6 cellular contexts compared by ENCODE assay signal in genomic region chr7:100171087-100171681, GRCh38. TPM values are rescaled to one million over a fixed set of nuclear protein-coding genes. Genes with fewer than 3 reads are reported as not detected.
DNase-seq lines count a peak whose midpoint lies in the region; ATAC-seq lines count a peak whose summit lies in the region.

No MANE protein-coding gene starts in this region.

- H3K4me1 ChIP-seq in ES-I3 (ENCODE audit: insufficient read depth, low read length) (peaks cover 14% of the 10 kb centered on the region), mesodermal cell (ENCODE audit: control insufficient read depth, insufficient read depth, low read length, poor library complexity, severe bottlenecking) (peaks cover 18% of the 10 kb centered on the region)

- H3K9ac ChIP-seq in ES-I3 (ENCODE audit: low read depth, low read length): peak overlapping the region; percentile 64; the same call in 1 of the 2 replicates

- H3K9me3 ChIP-seq in ES-I3 (ENCODE audit: control insufficient read depth, insufficient read depth, low read length) (no peaks in the 10 kb centered on the region), mesodermal cell (ENCODE audit: control insufficient read depth, low read length) (no peaks in the 10 kb centered on the region)

- no peak overlapping the region for H3K27ac ChIP-seq in mesodermal cell (ENCODE audit: low read depth, low read length, severe bottlenecking)

- peak overlapping the region; percentile 25 for H3K4me3 ChIP-seq in mesodermal cell (ENCODE audit: extremely low read depth, insufficient read depth, low read length, poor library complexity, severe bottlenecking)

- peak; percentile 37 for DNase-seq in activated naive CD4-positive, alpha-beta T cell treated with anti-CD3 and anti-CD28 coated beads, Interleukin-2, amount 50 U/mL, for 16 hours
- DNase-seq in cerebellum (ENCODE audit: low spot score) (no peak), NCI-H1930 (lab: John Stamatoyannopoulos, UW) (no peak)

- ATAC-seq in GM21360 (IDR thresholded peaks at IDR 0.05; ENCODE audit: unreplicated experiment): no peak

- H3K36me3 ChIP-seq in ES-I3 (ENCODE audit: insufficient read depth, low read length) (no peaks in the 10 kb centered on the region), mesodermal cell (ENCODE audit: control insufficient read depth, insufficient read depth, low read length) (peaks cover 20% of the 10 kb centered on the region)

- WGBS in mesodermal cell (ENCODE audit: insufficient coverage in 2 of 2), 2 experiments: 9 to 10% methylated on average over 30 to 35 of the region's 61 CpGs

RNA-seq across cellular contexts. Expression of gene GAL3ST4, which starts 2.8 kb away (rescaled TPM):
- polyA plus RNA-seq in mesodermal cell (2013, experiment 1 of 2): 6.9 TPM
- polyA plus RNA-seq in mesodermal cell (2013, experiment 2 of 2): 6.1 TPM
- 7.7 TPM for total RNA-seq in cerebellum

RNA-seq across cellular contexts. Expression of gene GPC2, which starts 6.0 kb away (rescaled TPM):
- 39.6 TPM for polyA plus RNA-seq in mesodermal cell (2013, experiment 1 of 2)
- 26.0 TPM for polyA plus RNA-seq in mesodermal cell (2013, experiment 2 of 2)
- 57.9 TPM for total RNA-seq in cerebellum

RNA-seq across cellular contexts. Expression of gene STAG3, which starts 6.5 kb away (rescaled TPM):
- 1.1 TPM for polyA plus RNA-seq in mesodermal cell (2013, experiment 1 of 2)
- polyA plus RNA-seq in mesodermal cell (2013, experiment 2 of 2): 0.81 TPM
- 1.5 TPM for total RNA-seq in cerebellum

RNA-seq across cellular contexts. Expression of gene TRAPPC14, which starts 12.7 kb away (rescaled TPM):
- 16.4 TPM for polyA plus RNA-seq in mesodermal cell (2013, experiment 1 of 2)
- polyA plus RNA-seq in mesodermal cell (2013, experiment 2 of 2): 13.6 TPM
- 10.4 TPM for total RNA-seq in cerebellum

RNA-seq across cellular contexts. Expression of gene LAMTOR4, which starts 22.5 kb away (rescaled TPM):
- 141 TPM for polyA plus RNA-seq in mesodermal cell (2013, experiment 1 of 2)
- polyA plus RNA-seq in mesodermal cell (2013, experiment 2 of 2): 121 TPM
- 20.7 TPM for total RNA-seq in cerebellum
